ENCODE assay signal across 1 cellular context in the genomic region with DNA sequence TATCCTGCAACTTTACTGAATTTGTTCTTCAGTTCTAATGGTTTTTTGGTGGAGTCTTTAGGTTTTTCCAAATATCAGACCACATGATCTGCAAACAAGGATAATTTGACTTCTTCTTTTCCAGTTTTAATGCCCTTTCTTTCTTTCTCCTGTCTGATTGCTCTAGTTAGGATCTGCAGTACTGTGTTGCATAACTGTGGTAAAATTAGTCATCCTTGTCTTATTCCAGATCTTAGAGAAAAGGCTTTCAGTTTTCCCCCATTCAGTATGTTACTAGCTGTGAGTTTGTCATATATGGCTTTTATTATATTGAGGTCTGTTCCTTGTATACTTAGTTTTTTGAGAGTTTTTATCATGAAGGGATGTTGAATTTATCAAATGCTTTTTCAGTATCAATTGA.
TF ChIP-seq lines count a peak whose summit lies in the region.

No MANE protein-coding gene starts in this region.

TF ChIP-seq in WTC11, 78 proteins besides CTCF, POLR2A, EP300 and RAD21 (continued from another document):
- TF ChIP-seq, protein P1, sequence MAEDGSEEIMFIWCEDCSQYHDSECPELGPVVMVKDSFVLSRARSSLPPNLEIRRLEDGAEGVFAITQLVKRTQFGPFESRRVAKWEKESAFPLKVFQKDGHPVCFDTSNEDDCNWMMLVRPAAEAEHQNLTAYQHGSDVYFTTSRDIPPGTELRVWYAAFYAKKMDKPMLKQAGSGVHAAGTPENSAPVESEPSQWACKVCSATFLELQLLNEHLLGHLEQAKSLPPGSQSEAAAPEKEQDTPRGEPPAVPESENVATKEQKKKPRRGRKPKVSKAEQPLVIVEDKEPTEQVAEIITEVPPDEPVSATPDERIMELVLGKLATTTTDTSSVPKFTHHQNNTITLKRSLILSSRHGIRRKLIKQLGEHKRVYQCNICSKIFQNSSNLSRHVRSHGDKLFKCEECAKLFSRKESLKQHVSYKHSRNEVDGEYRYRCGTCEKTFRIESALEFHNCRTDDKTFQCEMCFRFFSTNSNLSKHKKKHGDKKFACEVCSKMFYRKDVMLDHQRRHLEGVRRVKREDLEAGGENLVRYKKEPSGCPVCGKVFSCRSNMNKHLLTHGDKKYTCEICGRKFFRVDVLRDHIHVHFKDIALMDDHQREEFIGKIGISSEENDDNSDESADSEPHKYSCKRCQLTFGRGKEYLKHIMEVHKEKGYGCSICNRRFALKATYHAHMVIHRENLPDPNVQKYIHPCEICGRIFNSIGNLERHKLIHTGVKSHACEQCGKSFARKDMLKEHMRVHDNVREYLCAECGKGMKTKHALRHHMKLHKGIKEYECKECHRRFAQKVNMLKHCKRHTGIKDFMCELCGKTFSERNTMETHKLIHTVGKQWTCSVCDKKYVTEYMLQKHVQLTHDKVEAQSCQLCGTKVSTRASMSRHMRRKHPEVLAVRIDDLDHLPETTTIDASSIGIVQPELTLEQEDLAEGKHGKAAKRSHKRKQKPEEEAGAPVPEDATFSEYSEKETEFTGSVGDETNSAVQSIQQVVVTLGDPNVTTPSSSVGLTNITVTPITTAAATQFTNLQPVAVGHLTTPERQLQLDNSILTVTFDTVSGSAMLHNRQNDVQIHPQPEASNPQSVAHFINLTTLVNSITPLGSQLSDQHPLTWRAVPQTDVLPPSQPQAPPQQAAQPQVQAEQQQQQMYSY (CRISPR knock-in tag; IDR thresholded peaks at IDR 0.05) = no peak
- TF ChIP-seq ZNF317 (CRISPR knock-in tag; IDR thresholded peaks at IDR 0.05; ENCODE audit: borderline replicate concordance, low read depth) (no peak), FOXJ3 (CRISPR knock-in tag; IDR thresholded peaks at IDR 0.05; ENCODE audit: borderline replicate concordance) (no peak), ZNF263 (CRISPR knock-in tag; IDR thresholded peaks at IDR 0.05; ENCODE audit: low read depth) (no peak), EMX1 (CRISPR knock-in tag; IDR thresholded peaks at IDR 0.05) (no peak), NR3C1 (CRISPR knock-in tag; conservative IDR thresholded peaks at IDR 0.05; ENCODE audit: low read depth) (no peak), CREM (CRISPR knock-in tag; IDR thresholded peaks at IDR 0.05) (no peak), ZNF219 (CRISPR knock-in tag; IDR thresholded peaks at IDR 0.05; ENCODE audit: borderline replicate concordance) (no peak)
- TF ChIP-seq, protein P2, sequence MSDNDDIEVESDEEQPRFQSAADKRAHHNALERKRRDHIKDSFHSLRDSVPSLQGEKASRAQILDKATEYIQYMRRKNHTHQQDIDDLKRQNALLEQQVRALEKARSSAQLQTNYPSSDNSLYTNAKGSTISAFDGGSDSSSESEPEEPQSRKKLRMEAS (CRISPR knock-in tag; IDR thresholded peaks at IDR 0.05) = no peak
